In the genomic region with DNA sequence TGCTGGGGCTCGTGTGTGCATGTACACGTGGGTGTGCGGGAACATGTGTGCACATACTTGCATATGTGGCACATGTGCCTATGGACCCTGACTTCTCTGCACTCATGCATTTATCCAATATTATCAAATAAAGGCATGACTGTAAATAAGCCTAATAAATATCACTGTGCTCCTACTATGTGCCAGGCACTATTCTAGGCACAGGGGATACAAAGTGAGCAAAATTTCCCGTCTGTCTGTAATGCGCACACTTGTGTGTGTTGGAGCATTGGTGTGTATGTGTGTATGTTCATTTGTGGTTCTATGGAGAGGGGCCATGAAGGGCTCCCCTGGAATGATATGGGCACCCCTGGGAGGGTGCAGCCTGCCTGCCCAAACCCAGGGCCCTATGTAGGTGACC, we compare ENCODE assay signal across 16 cellular contexts. TPM values are rescaled to one million over a fixed set of nuclear protein-coding genes. Genes with fewer than 3 reads are reported as not detected.
DNase-seq lines count a peak whose midpoint lies in the region; ATAC-seq lines count a peak whose summit lies in the region.
"Had no signal": no experiment of that assay in that cellular context is flagged by ENCODE, and none has a peak within 500 bp of the region (broad histone marks: within the 10 kb centered on the region; RNA-seq: fewer than 3 reads in every experiment).

No MANE protein-coding gene starts in this region.

- H3K27ac ChIP-seq in neuronal stem cell (replicated peaks; ENCODE audit: low read length) = no peak overlapping the region
- H3K27ac ChIP-seq: 22Rv1 had no signal

- no CpG with 5 or more reads among the region's 5 CpGs for WGBS in neuronal stem cell (ENCODE audit: extremely low coverage in 2 of 2, insufficient read length in 2 of 2, insufficient replicate concordance in 1 of 2), 2 donors

- no peak overlapping the region for H3K4ac ChIP-seq in neuronal stem cell (ENCODE audit: low read length)

- no peak overlapping the region for H3K14ac ChIP-seq in neuronal stem cell (ENCODE audit: low read length)

- H3K4me3 Mint-ChIP-seq in activated T-cell treated with anti-CD3 and anti-CD28 coated beads, Interleukin-2, amount 50 U/mL, for 24 hours = no peak overlapping the region
- H3K4me3 Mint-ChIP-seq in activated T-cell treated with anti-CD3 and anti-CD28 coated beads, Interleukin-2, amount 50 U/mL, for 4 hours = no peak overlapping the region
- no peak overlapping the region for H3K4me3 Mint-ChIP-seq in stimulated activated naive CD8-positive, alpha-beta T cell treated with anti-CD3 and anti-CD28 coated beads, Interleukin-15, amount 100 ng/mL, for 72 hours
- H3K4me3 Mint-ChIP-seq: CD14-positive monocyte; CD8-positive, alpha-beta T cell; H9 had no signal

- H3K27me3 Mint-ChIP-seq in activated T-cell treated with anti-CD3 and anti-CD28 coated beads, Interleukin-2, amount 50 U/mL, for 24 hours = no peaks in the 10 kb centered on the region
- H3K27me3 Mint-ChIP-seq in activated T-cell treated with anti-CD3 and anti-CD28 coated beads, Interleukin-2, amount 50 U/mL, for 4 hours (ENCODE audit: low read depth) = no peaks in the 10 kb centered on the region
- no peaks in the 10 kb centered on the region for H3K27me3 Mint-ChIP-seq in stimulated activated naive CD8-positive, alpha-beta T cell treated with anti-CD3 and anti-CD28 coated beads, Interleukin-15, amount 100 ng/mL, for 72 hours

- peak overlapping the region; percentile 54 for H2BK5ac ChIP-seq in neuronal stem cell (ENCODE audit: low read length)

- no peak overlapping the region for H3K4me2 ChIP-seq in neuronal stem cell (ENCODE audit: insufficient read depth, low read length, poor library complexity, severe bottlenecking)

- no peaks in the 10 kb centered on the region for H3K27me3 ChIP-seq in neuronal stem cell (ENCODE audit: control insufficient read depth in 3 of 3, insufficient read depth in 3 of 3, low read depth in 1 of 3, low read length in 3 of 3)

- peaks cover 2 to 4% of the 10 kb centered on the region in 2 donors for H3K4me1 ChIP-seq in neuronal stem cell (ENCODE audit: control insufficient read depth in 2 of 2, insufficient read depth in 1 of 2, low read depth in 1 of 2, low read length in 2 of 2)

- no peak overlapping the region for H3K4me3 ChIP-seq in neuronal stem cell (ENCODE audit: low read length in 2 of 2)

- H2AFZ ChIP-seq in neuronal stem cell (ENCODE audit: low read length) = no peak overlapping the region

- H2AK5ac ChIP-seq in neuronal stem cell (ENCODE audit: low read depth, low read length) = no peak overlapping the region

- no peak overlapping the region for H2BK15ac ChIP-seq in neuronal stem cell (ENCODE audit: low read length)

- peaks cover 2% of the 10 kb centered on the region for H3K4me1 Mint-ChIP-seq in activated T-cell treated with anti-CD3 and anti-CD28 coated beads, Interleukin-2, amount 50 U/mL, for 24 hours (ENCODE audit: low read depth)
- H3K4me1 Mint-ChIP-seq in activated T-cell treated with anti-CD3 and anti-CD28 coated beads, Interleukin-2, amount 50 U/mL, for 4 hours (ENCODE audit: low read depth) = no peaks in the 10 kb centered on the region
- no peaks in the 10 kb centered on the region for H3K4me1 Mint-ChIP-seq in stimulated activated naive CD8-positive, alpha-beta T cell treated with anti-CD3 and anti-CD28 coated beads, Interleukin-15, amount 100 ng/mL, for 72 hours
- H3K4me1 Mint-ChIP-seq: CD14-positive monocyte had no signal

- no peak overlapping the region for H3K23ac ChIP-seq in neuronal stem cell (ENCODE audit: low read depth, low read length, poor library complexity)

- ATAC-seq in activated T-cell treated with anti-CD3 and anti-CD28 coated beads, Interleukin-2, amount 50 U/mL, for 4 hours = no peak
- ATAC-seq in stimulated activated naive CD8-positive, alpha-beta T cell treated with anti-CD3 and anti-CD28 coated beads, Interleukin-15, amount 100 ng/mL, for 72 hours = peak; percentile 10
- no peak for ATAC-seq in stimulated activated naive CD8-positive, alpha-beta T cell treated with anti-CD3 and anti-CD28 coated beads, Interleukin-15, Interleukin-2, amounts not matched to agents 100 U/mL and 50 U/mL, for 24 hours
- ATAC-seq: CD8-positive, alpha-beta T cell had no signal

- H3K9me3 ChIP-seq in neuronal stem cell (replicated peaks in 1 of 2; ENCODE audit: control insufficient read depth in 2 of 2, insufficient read depth in 1 of 2, low read depth in 1 of 2, low read length in 2 of 2) = no peaks in the 10 kb centered on the region

- no peak overlapping the region for H4K8ac ChIP-seq in neuronal stem cell (ENCODE audit: low read depth, low read length)

- peak overlapping the region; percentile 7 for H3K18ac ChIP-seq in neuronal stem cell (ENCODE audit: low read length)

- H3K27ac Mint-ChIP-seq in activated T-cell treated with anti-CD3 and anti-CD28 coated beads, Interleukin-2, amount 50 U/mL, for 24 hours = peak overlapping the region; percentile 29
- peak overlapping the region in 1 of 2 donors; percentile 59 for H3K27ac Mint-ChIP-seq in stimulated activated naive CD8-positive, alpha-beta T cell treated with anti-CD3 and anti-CD28 coated beads, Interleukin-15, amount 100 ng/mL, for 72 hours
- H3K27ac Mint-ChIP-seq: CD14-positive monocyte; CD8-positive, alpha-beta T cell had no signal

- H3K9me3 Mint-ChIP-seq in activated T-cell treated with anti-CD3 and anti-CD28 coated beads, Interleukin-2, amount 50 U/mL, for 24 hours = no peaks in the 10 kb centered on the region
- no peaks in the 10 kb centered on the region for H3K9me3 Mint-ChIP-seq in activated T-cell treated with anti-CD3 and anti-CD28 coated beads, Interleukin-2, amount 50 U/mL, for 4 hours
- no peaks in the 10 kb centered on the region for H3K9me3 Mint-ChIP-seq in stimulated activated naive CD8-positive, alpha-beta T cell treated with anti-CD3 and anti-CD28 coated beads, Interleukin-15, amount 100 ng/mL, for 72 hours
- H3K9me3 Mint-ChIP-seq: CD14-positive monocyte; CD8-positive, alpha-beta T cell; H9 had no signal

- H2BK12ac ChIP-seq in neuronal stem cell (ENCODE audit: low read length) = no peak overlapping the region

- no peaks in the 10 kb centered on the region for H3K36me3 ChIP-seq in neuronal stem cell (replicated peaks in 1 of 2; ENCODE audit: control insufficient read depth in 2 of 2, insufficient read depth in 2 of 2, low read length in 2 of 2)

- no peak overlapping the region for H3K9ac ChIP-seq in neuronal stem cell (ENCODE audit: low read depth, low read length, poor library complexity)

- H3K36me3 Mint-ChIP-seq in activated T-cell treated with anti-CD3 and anti-CD28 coated beads, Interleukin-2, amount 50 U/mL, for 24 hours (ENCODE audit: low read depth) = peaks cover 88% of the 10 kb centered on the region
- H3K36me3 Mint-ChIP-seq in activated T-cell treated with anti-CD3 and anti-CD28 coated beads, Interleukin-2, amount 50 U/mL, for 4 hours (ENCODE audit: insufficient read depth) = peaks cover 17% of the 10 kb centered on the region

- H3K79me1 ChIP-seq in neuronal stem cell (ENCODE audit: low read depth, low read length) = no peaks in the 10 kb centered on the region

- H4K91ac ChIP-seq in neuronal stem cell (ENCODE audit: low read depth, low read length, poor library complexity) = no peak overlapping the region

- no peak for DNase-seq in activated T-cell treated with anti-CD3 and anti-CD28 coated beads, Interleukin-2, amount 50 U/mL, for 24 hours
- no peak for DNase-seq in activated T-cell treated with anti-CD3 and anti-CD28 coated beads, Interleukin-2, amount 50 U/mL, for 4 hours
- DNase-seq in stimulated activated naive CD8-positive, alpha-beta T cell treated with anti-CD3 and anti-CD28 coated beads, Interleukin-15, amount 100 ng/mL, for 72 hours = no peak
- no peak for DNase-seq in stimulated activated naive CD8-positive, alpha-beta T cell treated with anti-CD3 and anti-CD28 coated beads, Interleukin-15, Interleukin-2, amounts not matched to agents 100 U/mL and 50 U/mL, for 24 hours
- DNase-seq in neuronal stem cell (ENCODE audit: low spot score) (no peak), NAMALWA (ENCODE audit: low spot score) (no peak), NCI-H446 treated with DMSO at 0.1 percent for 48 hours (lab: John Stamatoyannopoulos, UW) (no peak)
- DNase-seq: CD8-positive, alpha-beta T cell; COR-L47; DMS153; DMS79 treated with DMSO at 0.1 percent for 48 hours; EL; GOT3; H9 had no signal

- H2BK120ac ChIP-seq in neuronal stem cell (ENCODE audit: low read depth, low read length) = no peak overlapping the region

RNA-seq across cellular contexts. Expression of gene ITPR3, which starts 41.9 kb away (rescaled TPM):
- total RNA-seq in activated T-cell treated with anti-CD3 and anti-CD28 coated beads, Interleukin-2, amount 50 U/mL, for 4 hours = 10 to 100 TPM; 34.6 to 37.2 (median 35.5) TPM
- polyA plus RNA-seq in neuronal stem cell (2013, experiment 1 of 2) = 1.4 TPM
- polyA plus RNA-seq in neuronal stem cell (2013, experiment 2 of 2) = 1.4 TPM
- polyA plus RNA-seq: CD14-positive monocyte had no signal

RNA-seq across cellular contexts. Expression of gene UQCC2, which starts 48.5 kb away (rescaled TPM):
- 100 to 1,000 TPM; 108 to 142 (median 110) TPM for total RNA-seq in activated T-cell treated with anti-CD3 and anti-CD28 coated beads, Interleukin-2, amount 50 U/mL, for 4 hours
- 222 TPM for polyA plus RNA-seq in neuronal stem cell (2013, experiment 1 of 2)
- 222 TPM for polyA plus RNA-seq in neuronal stem cell (2013, experiment 2 of 2)
